1 cellular context compared by ENCODE assay signal in the genomic region with DNA sequence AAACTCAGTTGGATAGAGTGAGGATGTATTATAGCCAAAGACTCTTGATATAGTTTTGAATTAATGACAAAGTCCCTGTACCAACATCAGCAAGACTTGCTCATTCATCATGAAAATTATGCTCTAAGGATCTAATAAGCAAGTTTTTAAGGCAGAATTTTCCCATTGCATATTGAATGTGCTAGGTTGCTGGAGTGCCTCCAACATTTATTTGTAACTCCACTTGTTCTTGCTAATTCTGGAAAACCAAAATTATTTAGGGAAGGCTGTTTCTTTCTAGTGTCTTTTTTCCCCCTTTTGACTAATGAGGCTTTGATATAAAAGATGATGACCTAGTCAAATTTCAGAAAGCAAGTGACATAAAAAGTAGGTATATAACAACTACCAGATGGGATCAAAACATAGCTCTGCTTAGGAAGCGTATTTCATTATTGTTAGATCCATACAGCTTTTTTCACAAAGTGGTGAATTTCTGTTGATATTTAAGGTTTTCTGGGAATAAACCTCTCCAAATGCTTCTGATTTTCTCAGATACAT.
TF ChIP-seq lines count a peak whose summit lies in the region.

No MANE protein-coding gene starts in this region.

TF ChIP-seq in GM12878, 131 proteins besides CTCF, POLR2A, EP300 and RAD21 (continued from another document):
- TF ChIP-seq, protein P1, sequence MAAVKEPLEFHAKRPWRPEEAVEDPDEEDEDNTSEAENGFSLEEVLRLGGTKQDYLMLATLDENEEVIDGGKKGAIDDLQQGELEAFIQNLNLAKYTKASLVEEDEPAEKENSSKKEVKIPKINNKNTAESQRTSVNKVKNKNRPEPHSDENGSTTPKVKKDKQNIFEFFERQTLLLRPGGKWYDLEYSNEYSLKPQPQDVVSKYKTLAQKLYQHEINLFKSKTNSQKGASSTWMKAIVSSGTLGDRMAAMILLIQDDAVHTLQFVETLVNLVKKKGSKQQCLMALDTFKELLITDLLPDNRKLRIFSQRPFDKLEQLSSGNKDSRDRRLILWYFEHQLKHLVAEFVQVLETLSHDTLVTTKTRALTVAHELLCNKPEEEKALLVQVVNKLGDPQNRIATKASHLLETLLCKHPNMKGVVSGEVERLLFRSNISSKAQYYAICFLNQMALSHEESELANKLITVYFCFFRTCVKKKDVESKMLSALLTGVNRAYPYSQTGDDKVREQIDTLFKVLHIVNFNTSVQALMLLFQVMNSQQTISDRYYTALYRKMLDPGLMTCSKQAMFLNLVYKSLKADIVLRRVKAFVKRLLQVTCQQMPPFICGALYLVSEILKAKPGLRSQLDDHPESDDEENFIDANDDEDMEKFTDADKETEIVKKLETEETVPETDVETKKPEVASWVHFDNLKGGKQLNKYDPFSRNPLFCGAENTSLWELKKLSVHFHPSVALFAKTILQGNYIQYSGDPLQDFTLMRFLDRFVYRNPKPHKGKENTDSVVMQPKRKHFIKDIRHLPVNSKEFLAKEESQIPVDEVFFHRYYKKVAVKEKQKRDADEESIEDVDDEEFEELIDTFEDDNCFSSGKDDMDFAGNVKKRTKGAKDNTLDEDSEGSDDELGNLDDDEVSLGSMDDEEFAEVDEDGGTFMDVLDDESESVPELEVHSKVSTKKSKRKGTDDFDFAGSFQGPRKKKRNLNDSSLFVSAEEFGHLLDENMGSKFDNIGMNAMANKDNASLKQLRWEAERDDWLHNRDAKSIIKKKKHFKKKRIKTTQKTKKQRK (IDR thresholded peaks at IDR 0.05; ENCODE audit: low read depth, low read length): no peak
- TF ChIP-seq YBX1 (IDR thresholded peaks at IDR 0.05) (no peak), SMARCA5 (IDR thresholded peaks at IDR 0.05) (no peak), ASH2L (IDR thresholded peaks at IDR 0.05; ENCODE audit: borderline replicate concordance, low read depth) (no peak)
